ENCODE assay signal across 2 cellular contexts in the genomic region with DNA sequence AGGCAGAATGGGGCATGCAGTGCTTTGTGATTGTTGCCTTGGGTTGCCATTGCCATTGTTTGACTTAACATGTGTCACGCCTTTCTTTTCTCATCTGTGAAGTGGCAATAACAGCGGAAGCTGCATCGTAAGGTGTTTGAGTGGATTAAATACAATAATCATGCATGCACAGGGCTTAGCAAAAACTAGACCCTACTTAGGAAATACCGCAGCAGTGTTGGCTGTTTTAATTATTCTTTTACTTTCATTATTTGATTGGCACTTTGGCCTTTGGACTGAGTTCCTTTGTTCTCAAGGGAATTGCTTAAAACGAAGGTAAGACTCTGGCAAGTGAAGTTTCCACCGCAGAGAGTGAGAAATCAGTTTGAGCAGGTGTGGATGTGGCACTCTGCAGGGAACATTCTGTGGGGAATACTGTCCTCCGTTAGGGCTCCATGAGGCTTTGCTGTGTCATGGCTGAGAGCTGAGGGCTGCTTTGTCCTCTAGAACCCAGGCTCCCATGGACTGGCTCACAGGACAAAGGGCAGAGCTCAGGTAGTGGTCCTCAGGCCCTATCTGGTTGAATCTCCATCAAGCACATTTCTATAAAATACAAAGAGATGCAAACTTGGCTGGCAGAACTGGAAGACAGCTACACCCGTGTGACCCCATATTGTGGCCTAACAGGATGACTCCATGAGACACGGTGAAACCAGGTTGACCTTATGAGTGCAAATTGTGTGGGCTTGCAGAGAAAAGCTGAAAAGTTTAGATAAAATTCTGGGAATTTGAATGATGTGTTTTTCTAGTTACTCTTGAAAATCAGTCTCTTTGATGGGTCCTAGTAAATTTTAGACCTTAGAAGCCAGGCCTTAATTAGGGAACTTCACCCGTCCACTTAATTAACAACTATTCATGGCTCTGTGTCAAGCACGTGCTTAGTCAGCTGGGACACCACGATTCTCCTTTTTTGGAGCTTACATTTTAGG.
TF ChIP-seq lines count a peak whose summit lies in the region.

No MANE protein-coding gene starts in this region.

TF ChIP-seq in A549, 52 proteins besides CTCF, POLR2A, EP300 and RAD21 (continued from another document):
- no peak for TF ChIP-seq BCL3 (IDR thresholded peaks at IDR 0.05)
- no peak for TF ChIP-seq NFE2L2 (conservative IDR thresholded peaks at IDR 0.05; ENCODE audit: low read length)
- TF ChIP-seq NPAS2 (CRISPR knock-in tag; IDR thresholded peaks at IDR 0.05; ENCODE audit: borderline replicate concordance) = no peak
- no peak for TF ChIP-seq RFX5 (IDR thresholded peaks at IDR 0.05)
- no peak for TF ChIP-seq HEYL (CRISPR knock-in tag; IDR thresholded peaks at IDR 0.05)
- TF ChIP-seq, protein P1, sequence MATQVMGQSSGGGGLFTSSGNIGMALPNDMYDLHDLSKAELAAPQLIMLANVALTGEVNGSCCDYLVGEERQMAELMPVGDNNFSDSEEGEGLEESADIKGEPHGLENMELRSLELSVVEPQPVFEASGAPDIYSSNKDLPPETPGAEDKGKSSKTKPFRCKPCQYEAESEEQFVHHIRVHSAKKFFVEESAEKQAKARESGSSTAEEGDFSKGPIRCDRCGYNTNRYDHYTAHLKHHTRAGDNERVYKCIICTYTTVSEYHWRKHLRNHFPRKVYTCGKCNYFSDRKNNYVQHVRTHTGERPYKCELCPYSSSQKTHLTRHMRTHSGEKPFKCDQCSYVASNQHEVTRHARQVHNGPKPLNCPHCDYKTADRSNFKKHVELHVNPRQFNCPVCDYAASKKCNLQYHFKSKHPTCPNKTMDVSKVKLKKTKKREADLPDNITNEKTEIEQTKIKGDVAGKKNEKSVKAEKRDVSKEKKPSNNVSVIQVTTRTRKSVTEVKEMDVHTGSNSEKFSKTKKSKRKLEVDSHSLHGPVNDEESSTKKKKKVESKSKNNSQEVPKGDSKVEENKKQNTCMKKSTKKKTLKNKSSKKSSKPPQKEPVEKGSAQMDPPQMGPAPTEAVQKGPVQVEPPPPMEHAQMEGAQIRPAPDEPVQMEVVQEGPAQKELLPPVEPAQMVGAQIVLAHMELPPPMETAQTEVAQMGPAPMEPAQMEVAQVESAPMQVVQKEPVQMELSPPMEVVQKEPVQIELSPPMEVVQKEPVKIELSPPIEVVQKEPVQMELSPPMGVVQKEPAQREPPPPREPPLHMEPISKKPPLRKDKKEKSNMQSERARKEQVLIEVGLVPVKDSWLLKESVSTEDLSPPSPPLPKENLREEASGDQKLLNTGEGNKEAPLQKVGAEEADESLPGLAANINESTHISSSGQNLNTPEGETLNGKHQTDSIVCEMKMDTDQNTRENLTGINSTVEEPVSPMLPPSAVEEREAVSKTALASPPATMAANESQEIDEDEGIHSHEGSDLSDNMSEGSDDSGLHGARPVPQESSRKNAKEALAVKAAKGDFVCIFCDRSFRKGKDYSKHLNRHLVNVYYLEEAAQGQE (IDR thresholded peaks at IDR 0.05) = no peak
- no peak for TF ChIP-seq FOSL2 (IDR thresholded peaks at IDR 0.05)
- TF ChIP-seq FOSL2 (CRISPR knock-in tag; IDR thresholded peaks at IDR 0.05) = no peak
- TF ChIP-seq HOXB13 (CRISPR knock-in tag; IDR thresholded peaks at IDR 0.05; ENCODE audit: low read depth) = no peak
- TF ChIP-seq ZC3H11A (IDR thresholded peaks at IDR 0.05) = no peak
- TF ChIP-seq, protein P2, sequence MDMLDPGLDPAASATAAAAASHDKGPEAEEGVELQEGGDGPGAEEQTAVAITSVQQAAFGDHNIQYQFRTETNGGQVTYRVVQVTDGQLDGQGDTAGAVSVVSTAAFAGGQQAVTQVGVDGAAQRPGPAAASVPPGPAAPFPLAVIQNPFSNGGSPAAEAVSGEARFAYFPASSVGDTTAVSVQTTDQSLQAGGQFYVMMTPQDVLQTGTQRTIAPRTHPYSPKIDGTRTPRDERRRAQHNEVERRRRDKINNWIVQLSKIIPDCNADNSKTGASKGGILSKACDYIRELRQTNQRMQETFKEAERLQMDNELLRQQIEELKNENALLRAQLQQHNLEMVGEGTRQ (IDR thresholded peaks at IDR 0.05) = no peak

TF ChIP-seq in IMR-90, 13 proteins besides CTCF, POLR2A, EP300 and RAD21 (continued from another document):
- TF ChIP-seq ELK1 (IDR thresholded peaks at IDR 0.05; ENCODE audit: borderline replicate concordance, low read depth, low read length) (no peak), RCOR1 (IDR thresholded peaks at IDR 0.05; ENCODE audit: insufficient replicate concordance, low read length) (no peak), CEBPB (IDR thresholded peaks at IDR 0.05; ENCODE audit: low read depth, low read length) (no peak), MAFK (IDR thresholded peaks at IDR 0.05; ENCODE audit: low read depth, low read length) (no peak), NFE2L2 (IDR thresholded peaks at IDR 0.05; ENCODE audit: low read depth, low read length) (no peak)
